1 cellular context compared by ENCODE assay signal in the genomic region with DNA sequence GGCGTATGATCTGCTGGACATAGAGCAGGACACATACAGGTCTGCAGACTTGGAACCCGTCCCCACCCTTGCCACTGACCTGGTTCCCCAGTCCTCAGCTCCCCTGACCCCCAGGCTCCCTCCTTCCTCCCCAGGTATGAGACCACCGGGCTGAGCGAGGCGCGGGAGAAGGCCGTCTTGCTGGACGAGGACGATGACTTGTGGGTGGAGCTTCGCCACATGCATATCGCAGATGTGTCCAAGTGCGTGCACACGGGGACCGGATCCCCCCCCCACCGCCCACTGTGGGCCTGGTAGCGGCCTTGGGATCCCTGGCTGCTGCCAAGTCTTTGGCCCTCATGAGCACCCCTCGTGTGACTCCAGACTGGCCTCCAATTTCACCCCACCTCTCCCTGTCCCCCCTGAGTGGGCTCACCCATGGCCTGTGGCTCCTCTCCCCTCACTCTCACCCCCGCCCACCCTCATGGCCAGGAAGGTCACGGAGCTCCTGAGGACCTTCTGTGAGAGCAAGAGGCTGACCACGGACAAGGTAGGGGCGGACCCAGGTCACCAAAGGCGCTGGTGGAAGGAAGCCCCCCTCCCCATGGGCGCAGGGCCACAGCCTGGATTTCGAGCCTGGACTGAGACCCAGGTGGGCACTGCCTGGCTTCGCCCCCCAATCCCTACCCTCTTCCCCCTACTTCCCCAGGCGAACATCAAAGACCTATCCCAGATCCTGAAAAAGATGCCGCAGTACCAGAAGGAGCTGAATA.
TF ChIP-seq lines count a peak whose summit lies in the region.

No MANE protein-coding gene starts in this region.

TF ChIP-seq in H1, 55 proteins besides CTCF, POLR2A, EP300 and RAD21:
- no peak for TF ChIP-seq GTF2F1 (IDR thresholded peaks at IDR 0.05; ENCODE audit: borderline replicate concordance, low read depth, low read length)
- TF ChIP-seq JUN (IDR thresholded peaks at IDR 0.05; ENCODE audit: low read depth, low read length) = no peak
- TF ChIP-seq RFX5 (IDR thresholded peaks at IDR 0.05; ENCODE audit: borderline replicate concordance, low read depth, low read length) = no peak
- TF ChIP-seq, protein P1, sequence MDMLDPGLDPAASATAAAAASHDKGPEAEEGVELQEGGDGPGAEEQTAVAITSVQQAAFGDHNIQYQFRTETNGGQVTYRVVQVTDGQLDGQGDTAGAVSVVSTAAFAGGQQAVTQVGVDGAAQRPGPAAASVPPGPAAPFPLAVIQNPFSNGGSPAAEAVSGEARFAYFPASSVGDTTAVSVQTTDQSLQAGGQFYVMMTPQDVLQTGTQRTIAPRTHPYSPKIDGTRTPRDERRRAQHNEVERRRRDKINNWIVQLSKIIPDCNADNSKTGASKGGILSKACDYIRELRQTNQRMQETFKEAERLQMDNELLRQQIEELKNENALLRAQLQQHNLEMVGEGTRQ (IDR thresholded peaks at IDR 0.05; ENCODE audit: low read length) = no peak
- TF ChIP-seq SP1 (IDR thresholded peaks at IDR 0.05; ENCODE audit: low read depth, low read length) = no peak
- TF ChIP-seq, protein P2, sequence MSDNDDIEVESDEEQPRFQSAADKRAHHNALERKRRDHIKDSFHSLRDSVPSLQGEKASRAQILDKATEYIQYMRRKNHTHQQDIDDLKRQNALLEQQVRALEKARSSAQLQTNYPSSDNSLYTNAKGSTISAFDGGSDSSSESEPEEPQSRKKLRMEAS (IDR thresholded peaks at IDR 0.05) = no peak
- TF ChIP-seq TAF7 (optimal IDR thresholded peaks at IDR 0.05; ENCODE audit: borderline replicate concordance, low read depth, low read length) = no peak
- no peak for TF ChIP-seq CHD1 (IDR thresholded peaks at IDR 0.05; ENCODE audit: low read depth, low read length)
- no peak for TF ChIP-seq NRF1 (IDR thresholded peaks at IDR 0.05; ENCODE audit: low read depth, low read length)
- TF ChIP-seq CREB1 (IDR thresholded peaks at IDR 0.05) = no peak
- TF ChIP-seq, protein P3, sequence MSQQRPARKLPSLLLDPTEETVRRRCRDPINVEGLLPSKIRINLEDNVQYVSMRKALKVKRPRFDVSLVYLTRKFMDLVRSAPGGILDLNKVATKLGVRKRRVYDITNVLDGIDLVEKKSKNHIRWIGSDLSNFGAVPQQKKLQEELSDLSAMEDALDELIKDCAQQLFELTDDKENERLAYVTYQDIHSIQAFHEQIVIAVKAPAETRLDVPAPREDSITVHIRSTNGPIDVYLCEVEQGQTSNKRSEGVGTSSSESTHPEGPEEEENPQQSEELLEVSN (IDR thresholded peaks at IDR 0.05) = no peak
- no peak for TF ChIP-seq BCL11A (IDR thresholded peaks at IDR 0.05; ENCODE audit: low read depth in 2 of 2, low read length in 2 of 2)
- no peak for TF ChIP-seq TEAD4 (IDR thresholded peaks at IDR 0.05; ENCODE audit: low read depth, low read length)
- TF ChIP-seq FOSL1 (IDR thresholded peaks at IDR 0.05; ENCODE audit: insufficient read depth, low read depth, low read length) = no peak
- no peak for TF ChIP-seq KDM1A (IDR thresholded peaks at IDR 0.05; ENCODE audit: borderline replicate concordance, low read length)
- no peak for TF ChIP-seq BACH1 (IDR thresholded peaks at IDR 0.05; ENCODE audit: low read length)
- no peak for TF ChIP-seq TBP (IDR thresholded peaks at IDR 0.05; ENCODE audit: low read depth, low read length)
